Comparison of ENCODE assay signal across 23 cellular contexts in genomic region chr20:47618479-47618878, GRCh38.
DNase-seq lines count a peak whose midpoint lies in the region; ATAC-seq, FAIRE-seq and TF ChIP-seq lines count a peak whose summit lies in the region.
"Had no signal": no experiment of that assay in that cellular context is flagged by ENCODE, and none has a peak within 500 bp of the region (broad histone marks: within the 10 kb centered on the region; RNA-seq: fewer than 3 reads in every experiment).

No MANE protein-coding gene starts in this region.

- no peak for FAIRE-seq in A549 (lab: Jason Lieb, UNC)
- FAIRE-seq: GM18507, HepG2, K562 had no signal

- no peaks in the 10 kb centered on the region for H3K27me3 Mint-ChIP-seq in activated CD8-positive, alpha-beta T cell treated with anti-CD3 and anti-CD28 coated beads for 36 hours
- H3K27me3 Mint-ChIP-seq in activated CD8-positive, alpha-beta T cell treated with anti-CD3 and anti-CD28 coated beads, Interleukin-2, amount 10 ng/mL, durations not matched to agents 7 days and 5 days (ENCODE audit: low read depth), result no peaks in the 10 kb centered on the region
- H3K27me3 Mint-ChIP-seq in CD8-positive, alpha-beta T cell (ENCODE audit: low read depth), result no peaks in the 10 kb centered on the region
- H3K27me3 Mint-ChIP-seq in activated B cell treated with CpG ODN at 0.5 μM for 24 hours, result no peaks in the 10 kb centered on the region
- H3K27me3 Mint-ChIP-seq in chondrocyte (ENCODE audit: low read depth), result no peaks in the 10 kb centered on the region

- H3K4me3 Mint-ChIP-seq in activated CD8-positive, alpha-beta T cell treated with anti-CD3 and anti-CD28 coated beads for 36 hours, result no peak overlapping the region
- no peak overlapping the region for H3K4me3 Mint-ChIP-seq in activated CD8-positive, alpha-beta T cell treated with anti-CD3 and anti-CD28 coated beads, Interleukin-2, amount 10 ng/mL, durations not matched to agents 7 days and 5 days
- H3K4me3 Mint-ChIP-seq in CD8-positive, alpha-beta T cell, result no peak overlapping the region
- no peak overlapping the region for H3K4me3 Mint-ChIP-seq in activated B cell treated with CpG ODN at 0.5 μM for 24 hours
- no peak overlapping the region for H3K4me3 Mint-ChIP-seq in chondrocyte (ENCODE audit: unreplicated experiment)
- H3K4me3 Mint-ChIP-seq: GM23338, H9, HFFc6 had no signal

- no peak overlapping the region for H3K4me2 ChIP-seq in A549
- H3K4me2 ChIP-seq: GM23338, SK-N-SH had no signal

- no peak for TF ChIP-seq CTCF in activated CD8-positive, alpha-beta T cell treated with anti-CD3 and anti-CD28 coated beads for 36 hours (IDR thresholded peaks at IDR 0.05)
- TF ChIP-seq CTCF in A549 (IDR thresholded peaks at IDR 0.05) (no peak), activated B cell treated with CpG ODN at 0.5 μM for 24 hours (IDR thresholded peaks at IDR 0.05) (no peak), chondrocyte (IDR thresholded peaks at IDR 0.05) (no peak)
- TF ChIP-seq CTCF in CD8-positive, alpha-beta T cell (IDR thresholded peaks at IDR 0.05), result no peak

- 72% methylated on average over 6 of the region's 6 CpGs for WGBS in A549 (ENCODE audit: missing lambda C conversion rate)

- no peak for TF ChIP-seq POLR2A in A549 (IDR thresholded peaks at IDR 0.05; ENCODE audit: low read length)

- peaks cover 50% of the 10 kb centered on the region for H3K4me1 ChIP-seq in A549
- H3K4me1 ChIP-seq in CD8-positive, alpha-beta T cell (ENCODE audit: insufficient read depth, low read length), result no peaks in the 10 kb centered on the region
- H3K4me1 ChIP-seq in HAP-1, result peaks cover 10% of the 10 kb centered on the region

- no peaks in the 10 kb centered on the region for H3K9me3 Mint-ChIP-seq in activated CD8-positive, alpha-beta T cell treated with anti-CD3 and anti-CD28 coated beads for 36 hours
- peaks cover 3% of the 10 kb centered on the region for H3K9me3 Mint-ChIP-seq in activated CD8-positive, alpha-beta T cell treated with anti-CD3 and anti-CD28 coated beads, Interleukin-2, amount 10 ng/mL, durations not matched to agents 7 days and 5 days (ENCODE audit: insufficient read depth)
- no peaks in the 10 kb centered on the region for H3K9me3 Mint-ChIP-seq in CD8-positive, alpha-beta T cell
- no peaks in the 10 kb centered on the region for H3K9me3 Mint-ChIP-seq in activated B cell treated with CpG ODN at 0.5 μM for 24 hours
- no peaks in the 10 kb centered on the region for H3K9me3 Mint-ChIP-seq in chondrocyte (ENCODE audit: low read depth)
- H3K9me3 Mint-ChIP-seq: GM23338, H9, HFFc6 had no signal

- H3K4me3 ChIP-seq in A549 (no peak overlapping the region), HAP-1 (no peak overlapping the region)
- no peak overlapping the region for H3K4me3 ChIP-seq in CD8-positive, alpha-beta T cell (ENCODE audit: low read depth, low read length)
- H3K4me3 ChIP-seq: GM23338, K562 had no signal

- peak overlapping the region; percentile 9 to 36; a peak in 1 of 6 replicates for H3K27ac ChIP-seq in A549
- H3K27ac ChIP-seq in CD8-positive, alpha-beta T cell (ENCODE audit: low read depth, low read length), result no peak overlapping the region
- H3K27ac ChIP-seq: C4-2B had no signal

- DNase-seq in activated CD8-positive, alpha-beta T cell treated with anti-CD3 and anti-CD28 coated beads for 36 hours, result no peak
- no peak for DNase-seq in activated CD8-positive, alpha-beta T cell treated with anti-CD3 and anti-CD28 coated beads, Interleukin-2, amount 10 ng/mL, durations not matched to agents 7 days and 5 days
- no peak for DNase-seq in A549 (ENCODE audit: low read depth in 1 of 2, low spot score in 1 of 2)
- no peak for DNase-seq in CD8-positive, alpha-beta T cell
- no peak for DNase-seq in activated B cell treated with CpG ODN at 0.5 μM for 24 hours
- DNase-seq in DMS153 treated with DMSO at 0.1 percent for 48 hours (lab: John Stamatoyannopoulos, UW; ENCODE audit: unreplicated experiment), result no peak
- no peak for DNase-seq in HAP-1 (ENCODE audit: low spot score in 2 of 2)
- no peak for DNase-seq in chondrocyte (ENCODE audit: low spot score)
- DNase-seq: AML-193, Calu3, DND-41, H9, HFFc6, NCI-H2029, NCI-H446, NCI-H524 treated with DMSO at 0.1 percent for 48 hours, NCI-H774, SK-N-SH had no signal

- H3K27me3 ChIP-seq in CD8-positive, alpha-beta T cell (ENCODE audit: insufficient read depth, low read length), result no peaks in the 10 kb centered on the region
- H3K27me3 ChIP-seq in HAP-1 (ENCODE audit: low read depth), result no peaks in the 10 kb centered on the region

- intact Hi-C loops in activated CD8-positive, alpha-beta T cell treated with anti-CD3 and anti-CD28 coated beads for 36 hours (cut with micrococcal nuclease), result no loop called here
- intact Hi-C loops in CD8-positive, alpha-beta T cell (cut with DNase I, micrococcal nuclease), result loop anchor here in 1 of 2 experiments (10.0 kb wide), 1 partner anchor 204 kb away; no protein-coding TSS in a partner anchor
- intact Hi-C loops in activated B cell treated with CpG ODN at 0.5 μM for 24 hours (cut with micrococcal nuclease), result no loop called here

- CTCF ChIA-PET in activated CD8-positive, alpha-beta T cell treated with anti-CD3 and anti-CD28 coated beads for 36 hours (lab: Charles Lee), result interaction anchor here (1.0 to 4.7 kb wide), 7 partner anchors 8 to 422 kb away, joined by 3 to 39 read pairs (median 5); partner anchors contain the start of gene NCOA3
- CTCF ChIA-PET in activated CD8-positive, alpha-beta T cell treated with anti-CD3 and anti-CD28 coated beads, Interleukin-2, amount 10 ng/mL, durations not matched to agents 7 days and 5 days (lab: Charles Lee), result interaction anchor here (1.0 to 5.1 kb wide), 2 partner anchors 112 to 234 kb away, joined by 3 to 47 read pairs; no protein-coding TSS in a partner anchor
- CTCF ChIA-PET in A549 (lab: Yijun Ruan, JAX) (interaction anchor here (1.6 kb wide), 1 partner anchor 19 kb away, joined by 3 read pairs; no protein-coding TSS in a partner anchor), activated B cell treated with CpG ODN at 0.5 μM for 24 hours (lab: Charles Lee) (interaction anchor here (1.1 to 3.9 kb wide), 3 partner anchors 16 to 345 kb away, joined by 3 to 58 read pairs (median 50); no protein-coding TSS in a partner anchor)
- CTCF ChIA-PET in CD8-positive, alpha-beta T cell (lab: Charles Lee), result interaction anchor here (4.2 to 4.4 kb wide), 2 partner anchors 235 to 345 kb away, joined by 42 to 51 read pairs; no protein-coding TSS in a partner anchor

- in situ Hi-C loops in HAP-1 (cut with MboI; ENCODE audit: low sequenced_read_pairs), result loop anchor here (25.0 kb wide), 1 partner anchor 231 kb away; no protein-coding TSS in a partner anchor

- peak overlapping the region; percentile 61 for H3K27ac Mint-ChIP-seq in activated CD8-positive, alpha-beta T cell treated with anti-CD3 and anti-CD28 coated beads for 36 hours
- no peak overlapping the region for H3K27ac Mint-ChIP-seq in activated CD8-positive, alpha-beta T cell treated with anti-CD3 and anti-CD28 coated beads, Interleukin-2, amount 10 ng/mL, durations not matched to agents 7 days and 5 days
- H3K27ac Mint-ChIP-seq in CD8-positive, alpha-beta T cell, result peak overlapping the region; percentile 75
- H3K27ac Mint-ChIP-seq in activated B cell treated with CpG ODN at 0.5 μM for 24 hours (peak overlapping the region; percentile 59), chondrocyte (ENCODE audit: unreplicated experiment) (no peak overlapping the region)
- H3K27ac Mint-ChIP-seq: GM23338, H9, HFFc6 had no signal

- TF ChIP-seq EP300 in A549 (IDR thresholded peaks at IDR 0.05), result no peak

- POLR2A ChIA-PET in activated CD8-positive, alpha-beta T cell treated with anti-CD3 and anti-CD28 coated beads for 36 hours (lab: Charles Lee), result no interaction called here
- POLR2A ChIA-PET in activated CD8-positive, alpha-beta T cell treated with anti-CD3 and anti-CD28 coated beads, Interleukin-2, amount 10 ng/mL, durations not matched to agents 7 days and 5 days (lab: Charles Lee), result no interaction called here
- POLR2A ChIA-PET in A549 (lab: Yijun Ruan, JAX), result no interaction called here
- POLR2A ChIA-PET in CD8-positive, alpha-beta T cell (lab: Charles Lee), result no interaction called here
- POLR2A ChIA-PET in activated B cell treated with CpG ODN at 0.5 μM for 24 hours (lab: Charles Lee), result no interaction called here

- peaks cover 39% of the 10 kb centered on the region for H3K36me3 Mint-ChIP-seq in activated CD8-positive, alpha-beta T cell treated with anti-CD3 and anti-CD28 coated beads for 36 hours (ENCODE audit: low read depth)
- H3K36me3 Mint-ChIP-seq in activated CD8-positive, alpha-beta T cell treated with anti-CD3 and anti-CD28 coated beads, Interleukin-2, amount 10 ng/mL, durations not matched to agents 7 days and 5 days (ENCODE audit: low read depth), result peaks cover 36% of the 10 kb centered on the region
- H3K36me3 Mint-ChIP-seq in CD8-positive, alpha-beta T cell, result peaks cover 18% of the 10 kb centered on the region
- H3K36me3 Mint-ChIP-seq in activated B cell treated with CpG ODN at 0.5 μM for 24 hours (ENCODE audit: low read depth) (peaks cover 41% of the 10 kb centered on the region), chondrocyte (ENCODE audit: low read depth) (peaks cover 5% of the 10 kb centered on the region)

- ATAC-seq in activated CD8-positive, alpha-beta T cell treated with anti-CD3 and anti-CD28 coated beads for 36 hours, result no peak
- no peak for ATAC-seq in activated CD8-positive, alpha-beta T cell treated with anti-CD3 and anti-CD28 coated beads, Interleukin-2, amount 10 ng/mL, durations not matched to agents 7 days and 5 days
- ATAC-seq in A549 (no peak), activated B cell treated with CpG ODN at 0.5 μM for 24 hours (ENCODE audit: low read depth) (no peak)
- ATAC-seq in CD8-positive, alpha-beta T cell, result no peak
- ATAC-seq: GM23338, HepG2, K562 had no signal

- peaks cover 52% of the 10 kb centered on the region for H3K4me1 Mint-ChIP-seq in activated CD8-positive, alpha-beta T cell treated with anti-CD3 and anti-CD28 coated beads for 36 hours (ENCODE audit: low read depth)
- H3K4me1 Mint-ChIP-seq in activated CD8-positive, alpha-beta T cell treated with anti-CD3 and anti-CD28 coated beads, Interleukin-2, amount 10 ng/mL, durations not matched to agents 7 days and 5 days (ENCODE audit: low read depth), result peaks cover 39% of the 10 kb centered on the region
- peaks cover 28% of the 10 kb centered on the region for H3K4me1 Mint-ChIP-seq in CD8-positive, alpha-beta T cell (ENCODE audit: low read depth)
- H3K4me1 Mint-ChIP-seq in activated B cell treated with CpG ODN at 0.5 μM for 24 hours (peaks cover 43% of the 10 kb centered on the region), chondrocyte (ENCODE audit: low read depth) (peaks cover 9% of the 10 kb centered on the region)
- H3K4me1 Mint-ChIP-seq: GM23338, H9 had no signal

- H3K9me3 ChIP-seq in A549, result no peaks in the 10 kb centered on the region
- no peaks in the 10 kb centered on the region for H3K9me3 ChIP-seq in CD8-positive, alpha-beta T cell (ENCODE audit: low read length)
- no peaks in the 10 kb centered on the region for H3K9me3 ChIP-seq in HAP-1
- H3K9me3 ChIP-seq: SK-N-SH had no signal

- TF ChIP-seq RAD21 in A549 (conservative IDR thresholded peaks at IDR 0.05 in 1 of 2, IDR thresholded peaks at IDR 0.05 in 1 of 2), result no peak

- H3K36me3 ChIP-seq in CD8-positive, alpha-beta T cell (ENCODE audit: insufficient read depth, low read length), result no peaks in the 10 kb centered on the region
- H3K36me3 ChIP-seq in HAP-1 (replicated peaks), result no peaks in the 10 kb centered on the region

TF ChIP-seq in A549, 52 proteins besides CTCF, POLR2A, EP300 and RAD21 (continues in another document):
- TF ChIP-seq JUN (IDR thresholded peaks at IDR 0.05) (no peak), HOXA7 (CRISPR knock-in tag; IDR thresholded peaks at IDR 0.05) (no peak), HEYL (CRISPR knock-in tag; IDR thresholded peaks at IDR 0.05) (no peak)

Comparison
In these comparisons a context has a peak if more than half of its experiments do, and no peak if none do; other contexts are left out.
1. H3K27ac Mint-ChIP-seq: peak in activated CD8-positive, alpha-beta T cell treated with anti-CD3 and anti-CD28 coated beads for 36 hours (single experiment), CD8-positive, alpha-beta T cell (single experiment) and activated B cell treated with CpG ODN at 0.5 μM for 24 hours (single experiment); none in activated CD8-positive, alpha-beta T cell treated with anti-CD3 and anti-CD28 coated beads, Interleukin-2, amount 10 ng/mL, durations not matched to agents 7 days and 5 days (single experiment) and chondrocyte (single experiment).